19 cellular contexts compared by ENCODE assay signal in the genomic region with DNA sequence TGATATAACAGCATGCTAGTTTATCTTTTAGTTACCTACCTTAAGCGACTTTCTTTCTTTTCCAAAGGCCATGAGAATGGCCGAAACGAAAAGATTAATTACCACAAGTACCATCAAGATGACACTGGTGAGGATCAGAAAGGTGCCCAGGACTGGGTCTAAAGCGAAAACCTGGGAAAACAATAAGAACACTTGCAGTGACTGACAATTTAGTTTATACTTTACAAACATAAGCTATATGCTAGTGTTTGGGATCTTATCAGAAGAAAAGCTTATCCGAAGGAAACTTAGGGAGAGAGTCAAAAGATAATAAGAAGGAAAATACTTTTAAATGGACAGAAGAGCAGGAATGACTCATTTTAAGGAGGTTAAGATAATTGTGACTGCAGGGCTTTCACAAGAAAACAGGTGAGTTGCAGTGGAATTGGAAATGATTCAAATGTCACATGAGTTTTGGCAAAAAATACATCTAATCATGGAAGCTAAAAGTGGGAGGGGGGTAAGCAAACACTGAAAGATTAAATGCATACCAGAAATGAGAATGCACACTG. TPM values are rescaled to one million over a fixed set of nuclear protein-coding genes. Genes with fewer than 3 reads are reported as not detected.
A peak's percentile ranks its signal among the peaks of the same experiment; 100 is the strongest.
DNase-seq lines count a peak whose midpoint lies in the region; ATAC-seq and TF ChIP-seq lines count a peak whose summit lies in the region.
"Had no signal": no experiment of that assay in that cellular context is flagged by ENCODE, and none has a peak within 500 bp of the region (broad histone marks: within the 10 kb centered on the region; RNA-seq: fewer than 3 reads in every experiment).

No MANE protein-coding gene starts in this region.

- no peak overlapping the region for H2AFZ ChIP-seq in SK-N-SH (ENCODE audit: low read depth)

- TF ChIP-seq POLR2A in spleen (IDR thresholded peaks at IDR 0.05), result no peak

- H3K27me3 ChIP-seq in SK-N-SH (ENCODE audit: insufficient read depth) (no peaks in the 10 kb centered on the region), spleen (replicated peaks in 1 of 7) (no peaks in the 10 kb centered on the region), upper lobe of right lung (no peaks in the 10 kb centered on the region)
- H3K27me3 ChIP-seq in CD8-positive, alpha-beta T cell (ENCODE audit: insufficient read depth, low read length), result no peaks in the 10 kb centered on the region
- H3K27me3 ChIP-seq: brain microvascular endothelial cell had no signal

- CTCF ChIA-PET in SK-N-SH (lab: Yijun Ruan, JAX), result interaction anchor here (1.9 to 2.0 kb wide), 2 partner anchors 32 to 47 kb away, joined by 7 to 8 read pairs; a partner anchor contains a TSS
- CTCF ChIA-PET in CD8-positive, alpha-beta T cell (lab: Charles Lee), result interaction anchor here (2.0 kb wide), 1 partner anchor 32 kb away, joined by 6 read pairs; no protein-coding TSS in a partner anchor

- no peak for ATAC-seq in SK-N-SH treated with all-trans-retinoic acid at 6 μM for 48 hours
- no peak for ATAC-seq in CD8-positive, alpha-beta T cell
- no peak for ATAC-seq in HG02973 (IDR thresholded peaks at IDR 0.05; ENCODE audit: unreplicated experiment)
- ATAC-seq in upper lobe of right lung, result no peak
- ATAC-seq: mucosa of descending colon had no signal

- DNase-seq in SK-N-SH (no peak), cardiac fibroblast (ENCODE audit: low read depth in 2 of 2) (peak; percentile 6 to 13), progenitor cell of endocrine pancreas (ENCODE audit: low spot score, unreplicated experiment) (no peak), spleen (no peak), upper lobe of right lung (no peak)
- DNase-seq in CD8-positive, alpha-beta T cell, result no peak
- DNase-seq: 8988T; activated effector memory CD4-positive, alpha-beta T cell treated with Interleukin-2 at 50 U/mL for 16 hours; brain microvascular endothelial cell; C1 segment of cervical spinal cord; DMS79; effector CD4-positive, alpha-beta T cell; mucosa of descending colon; NCI-H2081; NCI-H748 treated with DMSO at 0.1 percent for 48 hours; trophoblast cell had no signal

- POLR2A ChIA-PET in SK-N-SH (lab: Yijun Ruan, JAX), result interaction anchor here (1.0 kb wide), 1 partner anchor 9 kb away, joined by 3 read pairs; no protein-coding TSS in a partner anchor
- POLR2A ChIA-PET in CD8-positive, alpha-beta T cell (lab: Charles Lee), result no interaction called here

- 84% methylated on average over 5 of the region's 5 CpGs for WGBS in SK-N-SH (ENCODE audit: low lambda C conversion rate)
- 95 to 98% (median 96%) methylated on average over 5 of the region's 5 CpGs for WGBS in spleen, 5 donors

- H3K4me1 Mint-ChIP-seq in CD8-positive, alpha-beta T cell (ENCODE audit: low read depth), result peaks cover 18% of the 10 kb centered on the region
- no peaks in the 10 kb centered on the region for H3K4me1 Mint-ChIP-seq in progenitor cell of endocrine pancreas (ENCODE audit: low read depth)

- no peak overlapping the region for H3K4me3 Mint-ChIP-seq in CD8-positive, alpha-beta T cell
- no peak overlapping the region for H3K4me3 Mint-ChIP-seq in progenitor cell of endocrine pancreas (ENCODE audit: low read depth)

- no peak for TF ChIP-seq RAD21 in SK-N-SH (IDR thresholded peaks at IDR 0.05; ENCODE audit: low read length)

- H3K27ac Mint-ChIP-seq in CD8-positive, alpha-beta T cell, result peak overlapping the region; percentile 37
- peak overlapping the region; percentile 69 for H3K27ac Mint-ChIP-seq in progenitor cell of endocrine pancreas

- H3K79me2 ChIP-seq in SK-N-SH (ENCODE audit: insufficient read depth), result peaks cover 56% of the 10 kb centered on the region

- peak overlapping the region; percentile 47; the same call in 1 of the 2 replicates for H3K4me2 ChIP-seq in SK-N-SH

- no peak for TF ChIP-seq CTCF in SK-N-SH (IDR thresholded peaks at IDR 0.05)
- TF ChIP-seq CTCF in CD8-positive, alpha-beta T cell (IDR thresholded peaks at IDR 0.05), result no peak
- no peak for TF ChIP-seq CTCF in cardiac fibroblast (IDR thresholded peaks at IDR 0.05; ENCODE audit: low read depth, low read length)
- no peak for TF ChIP-seq CTCF in progenitor cell of endocrine pancreas (IDR thresholded peaks at IDR 0.05; ENCODE audit: unreplicated experiment)
- no peak for TF ChIP-seq CTCF in spleen (IDR thresholded peaks at IDR 0.05 in 8 of 11, conservative IDR thresholded peaks at IDR 0.05 in 3 of 11)
- no peak for TF ChIP-seq CTCF in upper lobe of right lung (IDR thresholded peaks at IDR 0.05)

- peaks cover 50% of the 10 kb centered on the region for H3F3A ChIP-seq in SK-N-SH (replicated peaks; ENCODE audit: insufficient read depth)

- no peaks in the 10 kb centered on the region for H3K9me3 ChIP-seq in SK-N-SH
- H3K9me3 ChIP-seq in CD8-positive, alpha-beta T cell (ENCODE audit: low read length), result no peaks in the 10 kb centered on the region
- H3K9me3 ChIP-seq in spleen, result no peaks in the 10 kb centered on the region
- no peaks in the 10 kb centered on the region for H3K9me3 ChIP-seq in upper lobe of right lung
- H3K9me3 ChIP-seq: mucosa of descending colon had no signal

- H3K4me3 ChIP-seq in SK-N-SH (ENCODE audit: low read depth in 2 of 2, low read length in 1 of 2) (no peak overlapping the region), cardiac fibroblast (replicated peaks in 1 of 2; ENCODE audit: low read depth in 2 of 2, low read length in 2 of 2) (no peak overlapping the region), spleen (no peak overlapping the region), upper lobe of right lung (no peak overlapping the region)
- no peak overlapping the region for H3K4me3 ChIP-seq in CD8-positive, alpha-beta T cell (ENCODE audit: low read depth, low read length)
- H3K4me3 ChIP-seq: mucosa of descending colon, skin epidermis had no signal

- H4K20me1 ChIP-seq in SK-N-SH (ENCODE audit: insufficient read depth), result peaks cover 77% of the 10 kb centered on the region

- H3K36me3 Mint-ChIP-seq in CD8-positive, alpha-beta T cell, result peaks cover 70% of the 10 kb centered on the region
- H3K36me3 Mint-ChIP-seq in progenitor cell of endocrine pancreas (ENCODE audit: insufficient read depth), result peaks cover 15% of the 10 kb centered on the region

- H3K27me3 Mint-ChIP-seq in CD8-positive, alpha-beta T cell (ENCODE audit: low read depth), result no peaks in the 10 kb centered on the region
- no peaks in the 10 kb centered on the region for H3K27me3 Mint-ChIP-seq in progenitor cell of endocrine pancreas

- peaks cover 50 to 63% of the 10 kb centered on the region in 2 experiments for H3K36me3 ChIP-seq in SK-N-SH (replicated peaks in 1 of 2; ENCODE audit: control insufficient read depth in 1 of 2, insufficient read depth in 2 of 2, low read length in 1 of 2)
- peaks cover 22% of the 10 kb centered on the region for H3K36me3 ChIP-seq in CD8-positive, alpha-beta T cell (ENCODE audit: insufficient read depth, low read length)
- peaks cover 4 to 99% (median 68%) of the 10 kb centered on the region in 6 donors for H3K36me3 ChIP-seq in spleen
- peaks cover 95% of the 10 kb centered on the region for H3K36me3 ChIP-seq in upper lobe of right lung

- peak overlapping the region; percentile 48 to 87; a peak in 3 of 4 replicates for H3K27ac ChIP-seq in SK-N-SH (ENCODE audit: low read depth in 2 of 2, low read length in 1 of 2)
- no peak overlapping the region for H3K27ac ChIP-seq in CD8-positive, alpha-beta T cell (ENCODE audit: low read depth, low read length)
- H3K27ac ChIP-seq in spleen, result no peak overlapping the region
- no peak overlapping the region for H3K27ac ChIP-seq in upper lobe of right lung
- H3K27ac ChIP-seq: skin epidermis had no signal

- H3K9me2 ChIP-seq in SK-N-SH, result no peaks in the 10 kb centered on the region

- no peaks in the 10 kb centered on the region for H3K9me3 Mint-ChIP-seq in CD8-positive, alpha-beta T cell
- H3K9me3 Mint-ChIP-seq in progenitor cell of endocrine pancreas (ENCODE audit: low read depth), result no peaks in the 10 kb centered on the region

- TF ChIP-seq EP300 in SK-N-SH (IDR thresholded peaks at IDR 0.05; ENCODE audit: borderline replicate concordance in 1 of 2, low read depth in 1 of 2, low read length in 1 of 2), result no peak

- intact Hi-C loops in CD8-positive, alpha-beta T cell (cut with DNase I, micrococcal nuclease), result no loop called here
- intact Hi-C loops in spleen (cut with DNase I; ENCODE audit: low total_unique reads), result no loop called here
- intact Hi-C loops in upper lobe of right lung (cut with DNase I), result no loop called here

- H3K4me1 ChIP-seq in SK-N-SH (ENCODE audit: control insufficient read depth in 1 of 2, insufficient read depth in 2 of 2, low read depth in 1 of 2, low read length in 1 of 2) (peaks cover 17 to 40% of the 10 kb centered on the region in 2 experiments), spleen (peaks cover 0 to 46% (median 18%) of the 10 kb centered on the region in 6 donors), upper lobe of right lung (peaks cover 31% of the 10 kb centered on the region)
- H3K4me1 ChIP-seq in CD8-positive, alpha-beta T cell (ENCODE audit: insufficient read depth, low read length), result no peaks in the 10 kb centered on the region

- H3K9ac ChIP-seq in SK-N-SH, result peak overlapping the region; percentile 55

TF ChIP-seq in SK-N-SH, 30 proteins besides CTCF, POLR2A, EP300 and RAD21 (continues in another document):
- no peak for TF ChIP-seq SIN3A (IDR thresholded peaks at IDR 0.05; ENCODE audit: borderline replicate concordance, low read depth, low read length)
- TF ChIP-seq EZH2phosphoT487 (IDR thresholded peaks at IDR 0.05; ENCODE audit: borderline replicate concordance, low read depth), result no peak
- no peak for TF ChIP-seq MXI1 (IDR thresholded peaks at IDR 0.05; ENCODE audit: low read depth, low read length)

TF ChIP-seq in SK-N-SH treated with all-trans-retinoic acid at 6 μM for 48 hours, 23 proteins besides CTCF, POLR2A, EP300 and RAD21 (continues in another document):
- no peak for TF ChIP-seq TCF4 (CRISPR knock-in tag; IDR thresholded peaks at IDR 0.05; ENCODE audit: borderline replicate concordance)

RNA-seq across cellular contexts. Expression of a gene that starts 34.8 kb away (rescaled TPM):
- polyA plus RNA-seq in SK-N-SH (2012; rRNA removed), result 133 and 187 TPM in 2 replicates
- 123 and 127 TPM in 2 replicates for polyA plus RNA-seq in SK-N-SH (2012; cell fraction: cytosol; rRNA removed)
- polyA plus RNA-seq in SK-N-SH (2012; cell fraction: nucleus; rRNA removed), result 213 and 350 TPM in 2 replicates
- 100 to 1,000 TPM; 460 to 476 TPM for total RNA-seq in CD8-positive, alpha-beta T cell
- total RNA-seq in progenitor cell of endocrine pancreas, result 280 and 304 TPM in 2 replicates
- total RNA-seq in spleen, result 100 to 1,000 TPM; 208 to 249 (median 232) TPM
- polyA plus RNA-seq in spleen, result 100 to 1,000 TPM in 2 of 3 donors, 10 to 100 TPM in 1; 99.0 to 131 (median 127) TPM
- total RNA-seq in upper lobe of right lung, result 184 TPM

RNA-seq across cellular contexts. Expression of a gene that starts 46.1 kb away (rescaled TPM):
- polyA plus RNA-seq in SK-N-SH (2012; rRNA removed) (7.7 and 8.8 TPM in 2 replicates), spleen (10 to 100 TPM in 1 of 3 donors, 1 to 10 TPM in 2; 8.7 to 13.7 (median 9.6) TPM)
- 5.7 and 7.4 TPM in 2 replicates for polyA plus RNA-seq in SK-N-SH (2012; cell fraction: cytosol; rRNA removed)
- 13.5 and 21.4 TPM in 2 replicates for polyA plus RNA-seq in SK-N-SH (2012; cell fraction: nucleus; rRNA removed)
- 10 to 100 TPM in 1 of 2 experiments, 1 to 10 TPM in 1; 8.4 to 10.1 TPM for total RNA-seq in CD8-positive, alpha-beta T cell
- total RNA-seq in progenitor cell of endocrine pancreas (32.3 and 32.6 TPM in 2 replicates), spleen (10 to 100 TPM in 5 of 7 donors, 1 to 10 TPM in 2; 7.9 to 15.9 (median 10.6) TPM), upper lobe of right lung (5.6 TPM)

Comparison
In these comparisons a context has a peak if more than half of its experiments do, and no peak if none do; other contexts are left out.
1. DNase-seq: peak in cardiac fibroblast (2 of 2); none in SK-N-SH (single experiment), CD8-positive, alpha-beta T cell (0 of 7), progenitor cell of endocrine pancreas (single experiment), spleen (single experiment) and upper lobe of right lung (single experiment).
2. H3K27ac ChIP-seq: peak in SK-N-SH (2 of 2); none in CD8-positive, alpha-beta T cell (single experiment), spleen (0 of 8) and upper lobe of right lung (single experiment).